ENCODE assay signal across 8 cellular contexts in genomic region chr21:32411366-32412161, GRCh38. TPM values are rescaled to one million over a fixed set of nuclear protein-coding genes. Genes with fewer than 3 reads are reported as not detected.
DNase-seq lines count a peak whose midpoint lies in the region; FAIRE-seq and TF ChIP-seq lines count a peak whose summit lies in the region.

No MANE protein-coding gene starts in this region.

- H3K36me3 ChIP-seq in GM23248 (ENCODE audit: low read depth) (no peaks in the 10 kb centered on the region), neutrophil (no peaks in the 10 kb centered on the region), subcutaneous abdominal adipose tissue (ENCODE audit: control insufficient read depth in 5 of 5, insufficient read depth in 5 of 5, low read length in 5 of 5) (no peaks in the 10 kb centered on the region)

- H3K4me1 ChIP-seq in GM23248 (ENCODE audit: insufficient read depth) (no peaks in the 10 kb centered on the region), neutrophil (ENCODE audit: control insufficient read depth in 1 of 2, insufficient read depth in 1 of 2, low read depth in 1 of 2, low read length in 1 of 2) (peaks cover 14 to 19% of the 10 kb centered on the region in 2 experiments), subcutaneous abdominal adipose tissue (ENCODE audit: control insufficient read depth in 5 of 5, insufficient read depth in 5 of 5, low read length in 5 of 5) (peaks cover 2 to 49% (median 30%) of the 10 kb centered on the region in 5 donors)

- peak overlapping the region; percentile 98 for H3K4me2 ChIP-seq in GM23248 (ENCODE audit: unreplicated experiment)

- H3K9me3 ChIP-seq in GM23248 (ENCODE audit: low read depth), result no peaks in the 10 kb centered on the region
- no peaks in the 10 kb centered on the region for H3K9me3 ChIP-seq in neutrophil
- H3K9me3 ChIP-seq in subcutaneous abdominal adipose tissue (ENCODE audit: control insufficient read depth in 5 of 5, low read length in 5 of 5), result no peaks in the 10 kb centered on the region

- H3K9me2 ChIP-seq in GM23248 (ENCODE audit: insufficient read depth), result no peaks in the 10 kb centered on the region

- no peaks in the 10 kb centered on the region for H3K27me3 ChIP-seq in GM23248 (replicated peaks; ENCODE audit: insufficient read depth)
- peaks cover 71% of the 10 kb centered on the region for H3K27me3 ChIP-seq in neutrophil
- H3K27me3 ChIP-seq in subcutaneous abdominal adipose tissue (ENCODE audit: control insufficient read depth in 5 of 5, insufficient read depth in 4 of 5, low read length in 5 of 5), result no peaks in the 10 kb centered on the region

- no peaks in the 10 kb centered on the region for H3K79me2 ChIP-seq in GM23248 (ENCODE audit: insufficient read depth)

- peak overlapping the region; percentile 93 for H2AFZ ChIP-seq in GM23248

- DNase-seq in GM23248 (peak; percentile 87), RPMI7951 (ENCODE audit: low read depth) (peak; percentile 74), globus pallidus (ENCODE audit: low spot score) (peak; percentile 79), GM19239 (ENCODE audit: insufficient read length, low spot score) (no peak), kidney glomerular epithelial cell (lab: John Stamatoyannopoulos, UW) (no peak)
- DNase-seq in activated naive CD4-positive, alpha-beta T cell treated with Interleukin-2 at 50 U/mL for 16 hours, result peak; percentile 70

- peaks cover 17% of the 10 kb centered on the region for H3F3A ChIP-seq in GM23248 (ENCODE audit: insufficient read depth)

- H3K4me3 ChIP-seq in GM23248 (peak overlapping the region; percentile 79), neutrophil (ENCODE audit: low read depth in 1 of 2, low read length in 1 of 2) (peak overlapping the region; percentile 15 to 55), subcutaneous abdominal adipose tissue (ENCODE audit: low read depth in 1 of 5, low read length in 5 of 5) (peak overlapping the region; percentile 57 to 86 (median 79))

- in situ Hi-C loops in GM23248 (cut with MboI), result no loop called here

- H3K9ac ChIP-seq in GM23248 (peak overlapping the region; percentile 91), subcutaneous abdominal adipose tissue (ENCODE audit: low read length in 5 of 5) (peak overlapping the region in 4 of 5 donors; percentile 72 to 95 (median 84))

- no peaks in the 10 kb centered on the region for H4K20me1 ChIP-seq in GM23248 (ENCODE audit: insufficient read depth)

- WGBS in GM23248 (ENCODE audit: low coverage in 1 of 2, low lambda C conversion rate in 2 of 2, missing lambda C conversion rate in 2 of 2), 2 experiments, result 3 to 6% methylated on average over 56 to 58 of the region's 63 CpGs

- H3K27ac ChIP-seq in GM23248 (peak overlapping the region; percentile 15), neutrophil (no peak overlapping the region), subcutaneous abdominal adipose tissue (ENCODE audit: low read depth, low read length) (peak overlapping the region; percentile 87)

- no peak for TF ChIP-seq CTCF in neutrophil (IDR thresholded peaks at IDR 0.05)

- no peak for FAIRE-seq in GM19239 (lab: Jason Lieb, UNC)

RNA-seq across cellular contexts. Expression of gene EVA1C, which starts 0.9 kb away (rescaled TPM):
- 0.89 and 2.2 TPM in 2 replicates for total RNA-seq in GM23248 (2014; rRNA removed; shearing (Covaris generic))
- 1.3 and 1.9 TPM in 2 replicates for polyA plus RNA-seq in GM23248 (2016; fragmentation: Nextera tagmentation; extraction: Ambion mirVana)
- total RNA-seq in RPMI7951 (2014; rRNA removed; shearing (Covaris generic)), result 9.6 and 11.8 TPM in 2 replicates

RNA-seq across cellular contexts. Expression of gene URB1, which starts 18.8 kb away (rescaled TPM):
- total RNA-seq in GM23248 (2014; rRNA removed; shearing (Covaris generic)), result 15.7 and 20.4 TPM in 2 replicates
- polyA plus RNA-seq in GM23248 (2016; fragmentation: Nextera tagmentation; extraction: Ambion mirVana), result 4.6 and 4.9 TPM in 2 replicates
- total RNA-seq in RPMI7951 (2014; rRNA removed; shearing (Covaris generic)), result 7.2 and 9.3 TPM in 2 replicates

Comparison
In these comparisons a context has a peak if more than half of its experiments do, and no peak if none do; other contexts are left out.
1. DNase-seq: peak in GM23248 (single experiment), RPMI7951 (single experiment), activated naive CD4-positive, alpha-beta T cell treated with Interleukin-2 at 50 U/mL for 16 hours (single experiment) and globus pallidus (single experiment); none in GM19239 (single experiment) and kidney glomerular epithelial cell (single experiment).
2. Peak in every context shown above with its lines, with median percentiles within 50 percentile points of each other: H3K4me3 ChIP-seq.